ENCODE assay signal across 23 cellular contexts in genomic region chr1:22196041-22196440, GRCh38. TPM values are rescaled to one million over a fixed set of nuclear protein-coding genes. Genes with fewer than 3 reads are reported as not detected.
"Had no signal": no experiment of that assay in that cellular context is flagged by ENCODE, and none has a peak within 500 bp of the region (broad histone marks: within the 10 kb centered on the region; RNA-seq: fewer than 3 reads in every experiment).

No MANE protein-coding gene starts in this region.

- H3K4me3 ChIP-seq: SJCRH30 had no signal

- H3K36me3 ChIP-seq: SJCRH30 had no signal

- ATAC-seq: Panc1, Right ventricle myocardium inferior, SK-N-SH treated with all-trans-retinoic acid at 6 μM for 48 hours had no signal

- H3K27me3 ChIP-seq: SJCRH30 had no signal

- DNase-seq: KBM-7, MV-4-11, NCI-H1092, NCI-H1105 treated with DMSO at 0.1 percent for 48 hours, NCI-H1417 treated with DMSO at 0.1 percent for 48 hours, NCI-H146, NCI-H1694 treated with DMSO at 0.1 percent for 48 hours, NCI-H2029, NCI-H2081 treated with DMSO at 0.1 percent for 48 hours, NCI-H2171, NCI-H226, NCI-H446, NCI-H510A, NCI-H524 treated with DMSO at 0.1 percent for 48 hours, NCI-H69, NCI-H774, SHP77 treated with DMSO at 0.1 percent for 48 hours, SJCRH30 had no signal

- H3K27ac ChIP-seq: SJCRH30 had no signal

RNA-seq across cellular contexts. Expression of gene WNT4, which starts 53.1 kb away (rescaled TPM):
- total RNA-seq: LHCN-M2, MCF 10A, Right ventricle myocardium inferior had no signal
